Comparison of ENCODE assay signal across 8 cellular contexts in genomic region chr22:48968201-48968959, GRCh38.
A peak's percentile ranks its signal among the peaks of the same experiment; 100 is the strongest.
DNase-seq lines count a peak whose midpoint lies in the region; ATAC-seq, FAIRE-seq and TF ChIP-seq lines count a peak whose summit lies in the region.

No MANE protein-coding gene starts in this region.

- POLR2A ChIA-PET in naive thymus-derived CD8-positive, alpha-beta T cell (lab: Charles Lee), result no interaction called here

- peaks cover 0 to 5% (median 0%) of the 10 kb centered on the region in 3 donors for H3K36me3 Mint-ChIP-seq in naive thymus-derived CD8-positive, alpha-beta T cell

- no peak overlapping the region for H3K4me3 Mint-ChIP-seq in naive thymus-derived CD8-positive, alpha-beta T cell

- no peaks in the 10 kb centered on the region for H3K4me1 Mint-ChIP-seq in naive thymus-derived CD8-positive, alpha-beta T cell

- ATAC-seq in naive thymus-derived CD8-positive, alpha-beta T cell, result peak; percentile 52 to 73

- no peak for FAIRE-seq in D721Med (lab: Jason Lieb, UNC)

- peaks cover 8 to 24% (median 11%) of the 10 kb centered on the region in 5 donors for H3K27me3 Mint-ChIP-seq in naive thymus-derived CD8-positive, alpha-beta T cell

- H3K9me3 Mint-ChIP-seq in naive thymus-derived CD8-positive, alpha-beta T cell, result peaks cover 0 to 5% (median 0%) of the 10 kb centered on the region in 9 donors

- TF ChIP-seq CTCF in D721Med (IDR thresholded peaks at IDR 0.05; ENCODE audit: insufficient read depth, missing control alignments), result no peak

- DNase-seq in COLO668 (lab: John Stamatoyannopoulos, UW; ENCODE audit: unreplicated experiment) (peak; percentile 75), HuH-7 (ENCODE audit: low spot score) (peak; percentile 36), activated T-cell treated with anti-CD3 and anti-CD28 coated beads for 4 hours (peak; percentile 6), germinal center (ENCODE audit: low spot score) (no peak), HCEC 1CT (no peak), D721Med (ENCODE audit: insufficient read length, low spot score) (no peak)
- peak in 3 of 10 donors; percentile 6 to 26 (median 11) for DNase-seq in naive thymus-derived CD8-positive, alpha-beta T cell
- DNase-seq in activated CD4-positive, alpha-beta T cell treated with anti-CD3 and anti-CD28 coated beads, Interleukin-2, amount 50 U/mL, for 4 hours, result no peak

- H3K27ac Mint-ChIP-seq in naive thymus-derived CD8-positive, alpha-beta T cell, result peak overlapping the region in 1 of 10 donors; percentile 56

Comparison
In these comparisons a context has a peak if more than half of its experiments do, and no peak if none do; other contexts are left out.
1. DNase-seq: peak in COLO668 (single experiment), HuH-7 (single experiment) and activated T-cell treated with anti-CD3 and anti-CD28 coated beads for 4 hours (single experiment); none in germinal center (single experiment), HCEC 1CT (single experiment), activated CD4-positive, alpha-beta T cell treated with anti-CD3 and anti-CD28 coated beads, Interleukin-2, amount 50 U/mL, for 4 hours (0 of 2) and D721Med (single experiment).